25 cellular contexts compared by ENCODE assay signal in genomic region chr16:4884209-4884608, GRCh38. TPM values are rescaled to one million over a fixed set of nuclear protein-coding genes. Genes with fewer than 3 reads are reported as not detected.
"Had no signal": no experiment of that assay in that cellular context is flagged by ENCODE, and none has a peak within 500 bp of the region (broad histone marks: within the 10 kb centered on the region; RNA-seq: fewer than 3 reads in every experiment).

No MANE protein-coding gene starts in this region.

- H3K4me1 ChIP-seq: neural progenitor cell, transverse colon had no signal

- H3K36me3 ChIP-seq: neural progenitor cell had no signal

- H3K27ac ChIP-seq: dorsolateral prefrontal cortex, neural progenitor cell, pancreas, prostate gland, right lobe of liver, spleen, stomach, thoracic aorta, transverse colon had no signal

- FAIRE-seq: frontal cortex, pancreas had no signal

- H3K27ac Mint-ChIP-seq: neural progenitor cell had no signal

- H3K9me3 Mint-ChIP-seq: natural killer cell treated with Interleukin-12 subunit alpha and Interleukin-12 subunit beta and Interleukin-15 and Interleukin-18, amount 100 ng/mL, for 72 hours; neural progenitor cell had no signal

- H3K4me3 Mint-ChIP-seq: natural killer cell treated with Interleukin-12 subunit alpha and Interleukin-12 subunit beta and Interleukin-15 and Interleukin-18, amount 100 ng/mL, for 72 hours; neural progenitor cell had no signal

- H3K4me1 Mint-ChIP-seq: neural progenitor cell had no signal

- DNase-seq: cortex of kidney; dorsolateral prefrontal cortex; effector CD8-positive, alpha-beta T cell; heart left ventricle; hippocampal formation; left colon; left ventricle myocardium superior; mesenchymal stem cell; midbrain; nucleus accumbens; spleen; stimulated activated CD4-positive, alpha-beta T cell treated with anti-CD3 and anti-CD28 coated beads, Interleukin-2, amount 100 ng/mL, for 24 hours; stimulated activated CD4-positive, alpha-beta T cell treated with anti-CD3 and anti-CD28 coated beads, Interleukin-4, amount 100 ng/mL, for 4 hours; stimulated activated naive CD4-positive, alpha-beta T cell; stomach; substantia nigra; transverse colon had no signal

- H3K27me3 Mint-ChIP-seq: natural killer cell treated with Interleukin-12 subunit alpha and Interleukin-12 subunit beta and Interleukin-15 and Interleukin-18, amount 100 ng/mL, for 72 hours had no signal

- H3K4me3 ChIP-seq: dorsolateral prefrontal cortex, heart left ventricle, lung, neural progenitor cell, pancreas, prostate gland, right lobe of liver, spleen, stomach, thoracic aorta, transverse colon had no signal

- H3K4me2 ChIP-seq: neural progenitor cell had no signal

- H3K9ac ChIP-seq: neural progenitor cell had no signal

- H3K27me3 ChIP-seq: dorsolateral prefrontal cortex, heart left ventricle, neural progenitor cell, pancreas, right lobe of liver, spleen, stomach, transverse colon had no signal

- H2AFZ ChIP-seq: neural progenitor cell had no signal

- H3K9me3 ChIP-seq: heart left ventricle, pancreas, prostate gland, right lobe of liver, spleen, stomach, thoracic aorta, transverse colon had no signal

RNA-seq across cellular contexts. Expression of gene PPL, which starts 52.7 kb away (rescaled TPM):
- total RNA-seq: natural killer cell treated with Interleukin-12 subunit alpha and Interleukin-12 subunit beta and Interleukin-15 and Interleukin-18, amount 100 ng/mL, for 72 hours had no signal
